ENCODE assay signal across 10 cellular contexts in genomic region chr1:151401125-151401788, GRCh38. TPM values are rescaled to one million over a fixed set of nuclear protein-coding genes. Genes with fewer than 3 reads are reported as not detected.
DNase-seq lines count a peak whose midpoint lies in the region; ATAC-seq and TF ChIP-seq lines count a peak whose summit lies in the region.
"Had no signal": no experiment of that assay in that cellular context is flagged by ENCODE, and none has a peak within 500 bp of the region (broad histone marks: within the 10 kb centered on the region; RNA-seq: fewer than 3 reads in every experiment).

No MANE protein-coding gene starts in this region.

- peaks cover 8% of the 10 kb centered on the region for H3K4me1 ChIP-seq in A673 (ENCODE audit: insufficient read depth, low read length, poor library complexity, severe bottlenecking)

- no TSS peak for BruUV-seq in A673 (replicated peaks; lab: Mats Ljungman, UMichigan)

- peaks cover 56% of the 10 kb centered on the region for H3K36me3 Mint-ChIP-seq in activated CD8-positive, alpha-beta T cell treated with anti-CD3 and anti-CD28 coated beads, Interleukin-2, amount 10 ng/mL, durations not matched to agents 7 days and 5 days (ENCODE audit: low read depth)

- H3K27me3 ChIP-seq in A673 (replicated peaks; ENCODE audit: insufficient read depth, low read depth, low read length, poor library complexity), result no peaks in the 10 kb centered on the region

- no peaks in the 10 kb centered on the region for H3K9me3 ChIP-seq in A673 (ENCODE audit: low read depth, low read length, poor library complexity, severe bottlenecking)

- intact Hi-C loops in A673 (cut with micrococcal nuclease; ENCODE audit: unreplicated experiment), result no loop called here

- H3K4me1 Mint-ChIP-seq in activated CD8-positive, alpha-beta T cell treated with anti-CD3 and anti-CD28 coated beads, Interleukin-2, amount 10 ng/mL, durations not matched to agents 7 days and 5 days (ENCODE audit: low read depth), result peaks cover 26% of the 10 kb centered on the region

- DNase-seq in A673 (ENCODE audit: low spot score) (no peak), kidney tubule cell (ENCODE audit: low spot score) (peak; percentile 41), NCI-H2081 (lab: John Stamatoyannopoulos, UW) (no peak)
- DNase-seq in activated CD8-positive, alpha-beta T cell treated with anti-CD3 and anti-CD28 coated beads, Interleukin-2, amount 10 ng/mL, durations not matched to agents 7 days and 5 days, result no peak
- DNase-seq: NCI-H1436 treated with DMSO at 0.1 percent for 48 hours had no signal

- no peaks in the 10 kb centered on the region for H3K9me3 Mint-ChIP-seq in activated CD8-positive, alpha-beta T cell treated with anti-CD3 and anti-CD28 coated beads, Interleukin-2, amount 10 ng/mL, durations not matched to agents 7 days and 5 days (ENCODE audit: insufficient read depth)

- TF ChIP-seq POLR2A in GM18505 (IDR thresholded peaks at IDR 0.05; ENCODE audit: borderline replicate concordance, extremely low read depth, insufficient read depth, insufficient read length), result peak; percentile 24

- CTCF ChIA-PET in A673 (lab: Charles Lee), result no interaction called here
- CTCF ChIA-PET in activated CD8-positive, alpha-beta T cell treated with anti-CD3 and anti-CD28 coated beads, Interleukin-2, amount 10 ng/mL, durations not matched to agents 7 days and 5 days (lab: Charles Lee), result interaction anchor here (0.9 to 2.6 kb wide), 4 partner anchors 43 to 120 kb away, joined by 3 to 11 read pairs (median 4); no protein-coding TSS in a partner anchor

- H3K27ac ChIP-seq in A673 (ENCODE audit: low read depth, low read length, poor library complexity, severe bottlenecking), result no peak overlapping the region

- peaks cover 63% of the 10 kb centered on the region for H3K36me3 ChIP-seq in A673 (ENCODE audit: insufficient read depth, low read length, poor library complexity, severe bottlenecking)

- POLR2A ChIA-PET in A673 (lab: Charles Lee; ENCODE audit: low non-redundant PET), result no interaction called here
- POLR2A ChIA-PET in activated CD8-positive, alpha-beta T cell treated with anti-CD3 and anti-CD28 coated beads, Interleukin-2, amount 10 ng/mL, durations not matched to agents 7 days and 5 days (lab: Charles Lee), result interaction anchor here (1.0 to 2.5 kb wide), 2 partner anchors 21 to 118 kb away, joined by 4 to 11 read pairs; no protein-coding TSS in a partner anchor

- ATAC-seq in GM18505 (IDR thresholded peaks at IDR 0.05; ENCODE audit: unreplicated experiment) (no peak), GM18861 (IDR thresholded peaks at IDR 0.05; ENCODE audit: unreplicated experiment) (no peak), GM19035 (IDR thresholded peaks at IDR 0.05; ENCODE audit: unreplicated experiment) (no peak), GM21526 (IDR thresholded peaks at IDR 0.05; ENCODE audit: low FRiP score, unreplicated experiment) (no peak)
- ATAC-seq in activated CD8-positive, alpha-beta T cell treated with anti-CD3 and anti-CD28 coated beads, Interleukin-2, amount 10 ng/mL, durations not matched to agents 7 days and 5 days, result no peak

- H3K4me3 ChIP-seq in A673 (ENCODE audit: low read depth, low read length, poor library complexity, severe bottlenecking), result peak overlapping the region; percentile 96

- H3K4me3 Mint-ChIP-seq in activated CD8-positive, alpha-beta T cell treated with anti-CD3 and anti-CD28 coated beads, Interleukin-2, amount 10 ng/mL, durations not matched to agents 7 days and 5 days, result peak overlapping the region; percentile 80

- peaks cover 7% of the 10 kb centered on the region for H3K27me3 Mint-ChIP-seq in activated CD8-positive, alpha-beta T cell treated with anti-CD3 and anti-CD28 coated beads, Interleukin-2, amount 10 ng/mL, durations not matched to agents 7 days and 5 days (ENCODE audit: low read depth)

- peak overlapping the region; percentile 99 for H3K27ac Mint-ChIP-seq in activated CD8-positive, alpha-beta T cell treated with anti-CD3 and anti-CD28 coated beads, Interleukin-2, amount 10 ng/mL, durations not matched to agents 7 days and 5 days

- TF ChIP-seq CTCF in A673 (conservative IDR thresholded peaks at IDR 0.05; ENCODE audit: low read depth, low read length), result no peak

RNA-seq across cellular contexts. Expression of gene PSMB4, which starts 1.9 kb away (rescaled TPM):
- 553 and 565 TPM in 2 replicates for total RNA-seq in A673 (2021)
- 100 to 1,000 TPM; 292 to 303 TPM for total RNA-seq in activated CD8-positive, alpha-beta T cell treated with anti-CD3 and anti-CD28 coated beads, Interleukin-2, amount 10 ng/mL, durations not matched to agents 7 days and 5 days

RNA-seq across cellular contexts. Expression of gene SELENBP1, which starts 28.8 kb away (rescaled TPM):
- 0.50 TPM in 1 of 2 replicates, not detected in the other for total RNA-seq in A673 (2021)
- not detected for total RNA-seq in activated CD8-positive, alpha-beta T cell treated with anti-CD3 and anti-CD28 coated beads, Interleukin-2, amount 10 ng/mL, durations not matched to agents 7 days and 5 days
- total RNA-seq: T-helper 2 cell treated with Interferon-gamma antibody and Interleukin-4, amounts not matched to agents 100 ng/mL and 5 ng/mL, for 36 hours had no signal

RNA-seq across cellular contexts. Expression of gene RFX5, which starts 54.2 kb away (rescaled TPM):
- total RNA-seq in A673 (2021), result 49.0 and 51.8 TPM in 2 replicates
- 10 to 100 TPM; 59.3 to 63.9 TPM for total RNA-seq in activated CD8-positive, alpha-beta T cell treated with anti-CD3 and anti-CD28 coated beads, Interleukin-2, amount 10 ng/mL, durations not matched to agents 7 days and 5 days

RNA-seq across cellular contexts. Expression of gene POGZ, which starts 58.0 kb away (rescaled TPM):
- 98.4 and 102 TPM in 2 replicates for total RNA-seq in A673 (2021)
- total RNA-seq in activated CD8-positive, alpha-beta T cell treated with anti-CD3 and anti-CD28 coated beads, Interleukin-2, amount 10 ng/mL, durations not matched to agents 7 days and 5 days, result 10 to 100 TPM; 67.7 to 68.5 TPM
